Comparison of ENCODE assay signal across 21 cellular contexts in the genomic region with DNA sequence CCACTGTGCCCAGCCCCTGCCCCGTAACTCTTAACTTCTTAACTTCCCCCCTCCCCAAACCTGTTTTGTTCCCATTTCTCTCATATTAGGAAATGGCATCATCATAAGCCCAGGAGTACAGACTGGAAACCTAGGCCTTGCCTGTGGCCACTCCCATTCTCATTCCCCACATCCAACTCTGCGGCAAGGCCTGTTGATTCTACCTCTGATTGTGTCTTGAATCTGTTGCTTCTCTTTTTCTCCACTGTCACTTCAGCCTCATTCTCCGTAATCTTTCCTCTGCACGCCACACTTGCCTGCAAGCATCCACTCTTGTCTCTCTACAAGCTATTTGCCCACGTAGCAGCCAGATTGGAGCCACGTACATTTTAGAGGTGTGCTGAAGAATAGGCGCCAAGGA. TPM values are rescaled to one million over a fixed set of nuclear protein-coding genes. Genes with fewer than 3 reads are reported as not detected.
DNase-seq lines count a peak whose midpoint lies in the region; ATAC-seq and TF ChIP-seq lines count a peak whose summit lies in the region.
"Had no signal": no experiment of that assay in that cellular context is flagged by ENCODE, and none has a peak within 500 bp of the region (broad histone marks: within the 10 kb centered on the region; RNA-seq: fewer than 3 reads in every experiment).

No MANE protein-coding gene starts in this region.

- no peak overlapping the region for H3K9ac ChIP-seq in smooth muscle cell (ENCODE audit: low read depth)

- H4K20me1 ChIP-seq in smooth muscle cell (ENCODE audit: low read depth), result peaks cover 19% of the 10 kb centered on the region

- H3K27me3 ChIP-seq in CD4-positive, CD25-positive, alpha-beta regulatory T cell (ENCODE audit: control insufficient read depth, insufficient read depth, low read length), result no peaks in the 10 kb centered on the region
- H3K27me3 ChIP-seq in RWPE2 (ENCODE audit: insufficient read depth, poor library complexity, severe bottlenecking) (no peaks in the 10 kb centered on the region), smooth muscle cell (ENCODE audit: low read depth) (no peaks in the 10 kb centered on the region)
- H3K27me3 ChIP-seq: heart left ventricle had no signal

- H2AFZ ChIP-seq in smooth muscle cell (ENCODE audit: low read depth), result no peak overlapping the region

- H3K4me1 Mint-ChIP-seq in CD4-positive, CD25-positive, alpha-beta regulatory T cell, result peaks cover 13 to 69% (median 45%) of the 10 kb centered on the region in 4 donors
- peaks cover 52% of the 10 kb centered on the region for H3K4me1 Mint-ChIP-seq in memory B cell

- H3K9me3 Mint-ChIP-seq in CD4-positive, CD25-positive, alpha-beta regulatory T cell, result no peaks in the 10 kb centered on the region
- no peaks in the 10 kb centered on the region for H3K9me3 Mint-ChIP-seq in memory B cell
- H3K9me3 Mint-ChIP-seq: central memory CD8-positive, alpha-beta T cell; T-helper 1 cell treated with Interleukin-12 subunit alpha and Interleukin-12 subunit beta and Interleukin-4 antibody, amounts not matched to agents 30 μg/mL and 1 μg/mL, for 36 hours had no signal

- H3K79me2 ChIP-seq in smooth muscle cell (ENCODE audit: low read depth), result peaks cover 33% of the 10 kb centered on the region

- H3F3A ChIP-seq in smooth muscle cell (ENCODE audit: low read depth), result peaks cover 6% of the 10 kb centered on the region

- no peaks in the 10 kb centered on the region for H3K36me3 ChIP-seq in CD4-positive, CD25-positive, alpha-beta regulatory T cell (ENCODE audit: control insufficient read depth, insufficient read depth, low read length)
- H3K36me3 ChIP-seq in RWPE2 (ENCODE audit: low read depth) (peaks cover 1% of the 10 kb centered on the region; the same call in 1 of the 2 replicates), smooth muscle cell (ENCODE audit: low read depth) (no peaks in the 10 kb centered on the region)

- TF ChIP-seq CTCF in RWPE2 (IDR thresholded peaks at IDR 0.05; ENCODE audit: poor library complexity, severe bottlenecking) (no peak), smooth muscle cell (IDR thresholded peaks at IDR 0.05; ENCODE audit: borderline replicate concordance, insufficient read depth, poor library complexity, severe bottlenecking) (no peak)

- no peak for ATAC-seq in CD4-positive, CD25-positive, alpha-beta regulatory T cell (ENCODE audit: low read depth in 2 of 2)
- ATAC-seq in RWPE2 (ENCODE audit: low read depth) (no peak), memory B cell (ENCODE audit: low read depth) (no peak), HG03175 (IDR thresholded peaks at IDR 0.05; ENCODE audit: unreplicated experiment) (no peak), HG02973 (IDR thresholded peaks at IDR 0.05; ENCODE audit: unreplicated experiment) (no peak), HG03139 (IDR thresholded peaks at IDR 0.05; ENCODE audit: unreplicated experiment) (no peak)
- ATAC-seq: heart left ventricle had no signal

- H3K27ac ChIP-seq in CD4-positive, CD25-positive, alpha-beta regulatory T cell (ENCODE audit: insufficient read depth, low read length, poor library complexity, severe bottlenecking), result no peak overlapping the region
- H3K27ac ChIP-seq in RWPE2 (ENCODE audit: poor library complexity, severe bottlenecking) (peak overlapping the region; percentile 32), smooth muscle cell (ENCODE audit: low read depth) (peak overlapping the region; percentile 93)

- no peak overlapping the region for H3K4me3 Mint-ChIP-seq in CD4-positive, CD25-positive, alpha-beta regulatory T cell
- H3K4me3 Mint-ChIP-seq in memory B cell, result peak overlapping the region; percentile 2
- H3K4me3 Mint-ChIP-seq: central memory CD8-positive, alpha-beta T cell; T-helper 1 cell treated with Interleukin-12 subunit alpha and Interleukin-12 subunit beta and Interleukin-4 antibody, amounts not matched to agents 30 μg/mL and 1 μg/mL, for 36 hours had no signal

- H3K9me3 ChIP-seq in CD4-positive, CD25-positive, alpha-beta regulatory T cell (ENCODE audit: control insufficient read depth in 2 of 2, low read length in 2 of 2), result no peaks in the 10 kb centered on the region
- H3K9me3 ChIP-seq in RWPE2 (ENCODE audit: severe bottlenecking), result no peaks in the 10 kb centered on the region
- no peaks in the 10 kb centered on the region for H3K9me3 ChIP-seq in smooth muscle cell (replicated peaks; ENCODE audit: low read depth)
- H3K9me3 ChIP-seq: heart left ventricle, lower lobe of right lung had no signal

- no peak overlapping the region for H3K4me2 ChIP-seq in smooth muscle cell

- WGBS in smooth muscle cell (ENCODE audit: low lambda C conversion rate), result 91% methylated on average over 7 of the region's 7 CpGs

- peak overlapping the region in 2 of 3 donors; percentile 6 to 95 for H3K27ac Mint-ChIP-seq in CD4-positive, CD25-positive, alpha-beta regulatory T cell
- H3K27ac Mint-ChIP-seq in memory B cell, result peak overlapping the region; percentile 17

- peaks cover 25% of the 10 kb centered on the region for H3K4me1 ChIP-seq in CD4-positive, CD25-positive, alpha-beta regulatory T cell (ENCODE audit: control insufficient read depth, insufficient read depth, low read length, poor library complexity, severe bottlenecking)
- H3K4me1 ChIP-seq in RWPE2 (ENCODE audit: insufficient read depth, poor library complexity, severe bottlenecking) (peaks cover 10% of the 10 kb centered on the region), smooth muscle cell (ENCODE audit: low read depth) (no peaks in the 10 kb centered on the region)

- no peak for DNase-seq in CD4-positive, CD25-positive, alpha-beta regulatory T cell
- DNase-seq in RWPE2 (ENCODE audit: low spot score), result no peak
- DNase-seq in memory B cell (ENCODE audit: low spot score in 2 of 2), result no peak
- no peak for DNase-seq in smooth muscle cell (lab: John Stamatoyannopoulos, UW; ENCODE audit: unreplicated experiment)
- DNase-seq in iPS-NIHi11 (ENCODE audit: low spot score), result no peak
- DNase-seq: activated CD4-positive, alpha-beta T cell treated with anti-CD3 and anti-CD28 coated beads, Interleukin-2, amount 50 U/mL, for 4 hours; activated T-cell treated with anti-CD3 and anti-CD28 coated beads for 4 hours; amygdala; COR-L47; heart left ventricle; lower lobe of right lung; NCI-H69; SHP77 treated with DMSO at 0.1 percent for 48 hours; stimulated activated CD4-positive, alpha-beta T cell treated with anti-CD3 and anti-CD28 coated beads, Interleukin-4, amount 100 ng/mL, for 24 hours; substantia nigra had no signal

- peaks cover 7% of the 10 kb centered on the region for H3K36me3 Mint-ChIP-seq in CD4-positive, CD25-positive, alpha-beta regulatory T cell
- H3K36me3 Mint-ChIP-seq in memory B cell, result peaks cover 19% of the 10 kb centered on the region

- H3K4me3 ChIP-seq in CD4-positive, CD25-positive, alpha-beta regulatory T cell (ENCODE audit: low read depth, low read length), result no peak overlapping the region
- H3K4me3 ChIP-seq in RWPE2 (ENCODE audit: severe bottlenecking) (no peak overlapping the region), smooth muscle cell (no peak overlapping the region)
- H3K4me3 ChIP-seq: heart left ventricle, lower lobe of right lung, skin epidermis had no signal

- no peaks in the 10 kb centered on the region for H3K27me3 Mint-ChIP-seq in CD4-positive, CD25-positive, alpha-beta regulatory T cell
- no peaks in the 10 kb centered on the region for H3K27me3 Mint-ChIP-seq in memory B cell
- H3K27me3 Mint-ChIP-seq: central memory CD8-positive, alpha-beta T cell had no signal

RNA-seq across cellular contexts. Expression of gene SGSM3, which starts 25.2 kb away (rescaled TPM):
- total RNA-seq in CD4-positive, CD25-positive, alpha-beta regulatory T cell, result 83.3 TPM
- polyA plus RNA-seq in CD4-positive, CD25-positive, alpha-beta regulatory T cell, result 10 to 100 TPM; 26.8 to 35.6 (median 31.1) TPM
- total RNA-seq in smooth muscle cell, result 56.9 and 72.6 TPM in 2 replicates
- polyA plus RNA-seq in smooth muscle cell, result 98.0 and 117 TPM in 2 replicates

RNA-seq across cellular contexts. Expression of gene ADSL, which starts 49.3 kb away (rescaled TPM):
- 66.5 TPM for total RNA-seq in CD4-positive, CD25-positive, alpha-beta regulatory T cell
- polyA plus RNA-seq in CD4-positive, CD25-positive, alpha-beta regulatory T cell, result 100 to 1,000 TPM; 122 to 134 (median 130) TPM
- 65.1 and 77.1 TPM in 2 replicates for total RNA-seq in smooth muscle cell
- 45.9 and 50.1 TPM in 2 replicates for polyA plus RNA-seq in smooth muscle cell
